In genomic region chr6:52394251-52394666, GRCh38 we compare ENCODE assay signal across 10 cellular contexts. TPM values are rescaled to one million over a fixed set of nuclear protein-coding genes. Genes with fewer than 3 reads are reported as not detected.
A peak's percentile ranks its signal among the peaks of the same experiment; 100 is the strongest.
DNase-seq lines count a peak whose midpoint lies in the region; ATAC-seq and TF ChIP-seq lines count a peak whose summit lies in the region.
"Had no signal": no experiment of that assay in that cellular context is flagged by ENCODE, and none has a peak within 500 bp of the region (broad histone marks: within the 10 kb centered on the region; RNA-seq: fewer than 3 reads in every experiment).

No MANE protein-coding gene starts in this region.

- peaks cover 82% of the 10 kb centered on the region for H3K4me1 ChIP-seq in effector memory CD4-positive, alpha-beta T cell (ENCODE audit: control insufficient read depth, insufficient read depth, low read length, poor library complexity, severe bottlenecking)

- peak; percentile 63 for ATAC-seq in GM18870 (IDR thresholded peaks at IDR 0.05; ENCODE audit: unreplicated experiment)
- peak; percentile 52 for ATAC-seq in GM21619 (IDR thresholded peaks at IDR 0.05; ENCODE audit: unreplicated experiment)
- ATAC-seq in HG03432 (IDR thresholded peaks at IDR 0.05; ENCODE audit: unreplicated experiment) = peak; percentile 56
- no peak for ATAC-seq in Right ventricle myocardium superior (ENCODE audit: poor library complexity)

- no peak overlapping the region for H3K27ac Mint-ChIP-seq in HFFc6

- H3K27me3 ChIP-seq in effector memory CD4-positive, alpha-beta T cell (replicated peaks; ENCODE audit: control insufficient read depth, insufficient read depth, low read length, poor library complexity, severe bottlenecking) = no peaks in the 10 kb centered on the region

- DNase-seq in effector memory CD4-positive, alpha-beta T cell = no peak
- no peak for DNase-seq in HFFc6
- no peak for DNase-seq in COR-L47 (lab: John Stamatoyannopoulos, UW)
- no peak for DNase-seq in NCI-H146 treated with DMSO at 0.1 percent for 48 hours (lab: John Stamatoyannopoulos, UW; ENCODE audit: unreplicated experiment)
- DNase-seq in Right ventricle myocardium superior = no peak
- DNase-seq: activated gamma-delta T cell, mammary epithelial cell had no signal

- TF ChIP-seq CTCF in HFFc6 (IDR thresholded peaks at IDR 0.05) = no peak

- H3K4me1 Mint-ChIP-seq in HFFc6 (ENCODE audit: low read depth) = peaks cover 62% of the 10 kb centered on the region

- intact Hi-C loops in Right ventricle myocardium superior (cut with DNase I) = no loop called here

- peaks cover 5% of the 10 kb centered on the region; the same call in 1 of the 2 replicates for H3K27me3 Mint-ChIP-seq in HFFc6 (ENCODE audit: insufficient read depth)

- H3K36me3 ChIP-seq in effector memory CD4-positive, alpha-beta T cell (ENCODE audit: control insufficient read depth, insufficient read depth, low read length) = no peaks in the 10 kb centered on the region

- peaks cover 5% of the 10 kb centered on the region; the same call in 1 of the 2 replicates for H3K36me3 Mint-ChIP-seq in HFFc6 (ENCODE audit: low read depth)

- H3K27ac ChIP-seq in effector memory CD4-positive, alpha-beta T cell (ENCODE audit: insufficient read depth, low read length, poor library complexity, severe bottlenecking) = peak overlapping the region; percentile 77

- peak overlapping the region; percentile 12 for H3K4me3 ChIP-seq in effector memory CD4-positive, alpha-beta T cell (ENCODE audit: insufficient read depth, low read depth, low read length, poor library complexity, severe bottlenecking)

- no peaks in the 10 kb centered on the region for H3K9me3 Mint-ChIP-seq in HFFc6

- no peaks in the 10 kb centered on the region for H3K9me3 ChIP-seq in effector memory CD4-positive, alpha-beta T cell (ENCODE audit: control insufficient read depth, low read length)

- H3K4me3 Mint-ChIP-seq in HFFc6 = no peak overlapping the region

RNA-seq across cellular contexts. Expression of gene EFHC1, which starts 25.9 kb away (rescaled TPM):
- 10 to 100 TPM in 5 of 6 experiments, 1 to 10 TPM in 1; 10.0 to 17.3 (median 13.8) TPM for total RNA-seq in HFFc6 (2021; fragmentation: NEBNext Ultra II Directional; extraction: Animal tissue kit (Norgen Biotek cat#: 25700))
- total RNA-seq in Right ventricle myocardium superior = 6.4 TPM

RNA-seq across cellular contexts. Expression of gene PAQR8, which starts 32.3 kb away (rescaled TPM):
- 1 to 10 TPM; 2.8 to 3.8 (median 3.1) TPM for total RNA-seq in HFFc6 (2021; fragmentation: NEBNext Ultra II Directional; extraction: Animal tissue kit (Norgen Biotek cat#: 25700))
- total RNA-seq in Right ventricle myocardium superior = 2.6 TPM
